30 cellular contexts compared by ENCODE assay signal in the genomic region with DNA sequence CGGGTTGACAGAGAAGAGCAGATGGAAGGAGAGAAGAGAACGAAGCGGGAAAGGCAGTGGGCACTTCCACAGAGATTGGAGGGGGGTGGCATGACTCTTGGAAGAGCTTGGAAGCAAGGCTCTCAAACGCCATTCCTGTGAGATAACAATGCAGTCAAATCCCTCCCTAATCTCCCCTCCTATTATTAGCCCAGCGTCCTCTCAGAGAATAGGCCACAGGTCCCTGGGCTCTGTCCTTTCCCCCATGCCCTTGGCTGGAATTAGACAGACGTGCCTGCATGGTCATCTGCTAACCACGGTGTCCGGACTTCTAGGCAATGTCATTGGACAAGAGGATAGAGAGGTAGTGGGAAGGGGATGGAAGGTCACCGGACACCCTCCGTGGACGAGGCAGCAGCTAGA. TPM values are rescaled to one million over a fixed set of nuclear protein-coding genes. Genes with fewer than 3 reads are reported as not detected.
DNase-seq lines count a peak whose midpoint lies in the region; TF ChIP-seq lines count a peak whose summit lies in the region.
"Had no signal": no experiment of that assay in that cellular context is flagged by ENCODE, and none has a peak within 500 bp of the region (broad histone marks: within the 10 kb centered on the region; RNA-seq: fewer than 3 reads in every experiment).

No MANE protein-coding gene starts in this region.

- H3K56ac ChIP-seq in H9 (ENCODE audit: insufficient read length, low read depth, low read length), result no peak overlapping the region

- H3K4ac ChIP-seq in H9 (ENCODE audit: low read depth, low read length), result no peak overlapping the region

- H2BK20ac ChIP-seq in H9 (ENCODE audit: low read depth, low read length, poor library complexity, severe bottlenecking), result no peak overlapping the region

- H3K79me1 ChIP-seq in H9 (ENCODE audit: insufficient read depth, low read depth, low read length, poor library complexity, severe bottlenecking), result no peaks in the 10 kb centered on the region

- H3K36me3 ChIP-seq in right atrium auricular region, result no peaks in the 10 kb centered on the region
- H3K36me3 ChIP-seq: upper lobe of right lung had no signal

- no peaks in the 10 kb centered on the region for H3K9me3 ChIP-seq in H9 (ENCODE audit: control insufficient read depth, low read depth, low read length)
- H3K9me3 ChIP-seq in right atrium auricular region, result no peaks in the 10 kb centered on the region
- H3K9me3 ChIP-seq: upper lobe of right lung had no signal

- CTCF ChIA-PET in HEK293T (lab: Yijun Ruan, JAX), result interaction anchor here (1.5 kb wide), 1 partner anchor 13 kb away, joined by 3 read pairs; no protein-coding TSS in a partner anchor

- H3K9me3 Mint-ChIP-seq in H9, result no peaks in the 10 kb centered on the region; a peak in 1 of 5 replicates
- H3K9me3 Mint-ChIP-seq in osteocyte (ENCODE audit: unreplicated experiment), result no peaks in the 10 kb centered on the region
- H3K9me3 Mint-ChIP-seq in nephron progenitor cell, result no peaks in the 10 kb centered on the region
- H3K9me3 Mint-ChIP-seq: activated naive CD4-positive, alpha-beta T cell treated with anti-CD3 and anti-CD28 coated beads for 36 hours; activated T-helper 1 cell treated with anti-CD3 and anti-CD28 coated beads, Interleukin-12 subunit alpha, Interleukin-12 subunit beta, Interleukin-2, Interleukin-4 antibody, amounts not matched to agents 30 ng/mL and 10 ng/mL and 1 ng/mL, durations not matched to agents 14 hours and 24 hours and 36 hours; stimulated activated effector memory CD8-positive, alpha-beta T cell treated with anti-CD3 and anti-CD28 coated beads, Interleukin-12 subunit alpha, Interleukin-12 subunit beta, amount 100 ng/mL, for 72 hours had no signal

- TF ChIP-seq CTCF in H9 (conservative IDR thresholded peaks at IDR 0.05) (no peak), right atrium auricular region (IDR thresholded peaks at IDR 0.05) (no peak), osteocyte (IDR thresholded peaks at IDR 0.05) (no peak), nephron progenitor cell (IDR thresholded peaks at IDR 0.05) (no peak)

- no peak overlapping the region for H3K23ac ChIP-seq in H9 (ENCODE audit: insufficient read length, low read depth, low read length)

- H3K27ac ChIP-seq in H9 (ENCODE audit: insufficient read length, low read depth, low read length) (no peak overlapping the region), right atrium auricular region (peak overlapping the region; percentile 86 to 92), substantia nigra (ENCODE audit: low read depth, low read length, poor library complexity, severe bottlenecking) (no peak overlapping the region)
- H3K27ac ChIP-seq: upper lobe of right lung had no signal

- H3K14ac ChIP-seq in H9 (ENCODE audit: insufficient read depth, low read length), result no peak overlapping the region; the same call in 1 of the 2 replicates

- H2BK12ac ChIP-seq in H9 (ENCODE audit: insufficient read length, low read depth, low read length), result no peak overlapping the region

- DNase-seq in H9 (peak; percentile 23), ecto neural progenitor cell (ENCODE audit: low spot score) (peak; percentile 46), right atrium auricular region (ENCODE audit: low spot score) (peak; percentile 70), osteocyte (ENCODE audit: extremely low spot score, unreplicated experiment) (peak; percentile 75), nephron progenitor cell (no peak), 8988T (no peak), HEK293T (ENCODE audit: extremely low spot score) (no peak), substantia nigra (lab: John Stamatoyannopoulos, UW) (no peak)
- DNase-seq: activated CD4-positive, alpha-beta T cell treated with anti-CD3 and anti-CD28 coated beads for 36 hours; activated naive CD4-positive, alpha-beta T cell treated with anti-CD3 and anti-CD28 coated beads for 36 hours; amniotic stem cell; C1 segment of cervical spinal cord; DMS79 treated with DMSO at 0.1 percent for 48 hours; effector memory CD4-positive, alpha-beta T cell; erythroblast; GF-D8; Kasumi-1; mesenchymal stem cell; NCI-H1436 treated with DMSO at 0.1 percent for 48 hours; NCI-H345; NCI-H774; stimulated activated CD4-positive, alpha-beta T cell treated with anti-CD3 and anti-CD28 coated beads, Interleukin-12 subunit alpha, Interleukin-12 subunit beta, amount 100 ng/mL, for 4 hours; stimulated activated CD4-positive, alpha-beta T cell treated with anti-CD3 and anti-CD28 coated beads, Interleukin-4, amount 100 ng/mL, for 1 hour; T-helper 2 cell; upper lobe of right lung had no signal

- H4K20me1 ChIP-seq in H9 (ENCODE audit: control insufficient read depth, insufficient read depth, insufficient read length), result no peaks in the 10 kb centered on the region

- H3K4me1 ChIP-seq in H9 (ENCODE audit: insufficient read depth, low read length) (no peaks in the 10 kb centered on the region), right atrium auricular region (peaks cover 0 to 46% of the 10 kb centered on the region in 2 donors)
- H3K4me1 ChIP-seq: upper lobe of right lung had no signal

- no CpG with 5 or more reads among the region's 11 CpGs for WGBS in H9 (ENCODE audit: extremely low coverage, insufficient read length, low lambda C conversion rate)

- H3K79me2 ChIP-seq in H9 (ENCODE audit: insufficient read depth, low read length), result no peaks in the 10 kb centered on the region

- H3K18ac ChIP-seq in H9 (ENCODE audit: insufficient read length, low read depth, low read length), result peak overlapping the region; percentile 56

- H3K9ac ChIP-seq in H9 (ENCODE audit: extremely low read depth, insufficient read length, low read length), result no peak overlapping the region

- H3K4me3 ChIP-seq in right atrium auricular region, result peak overlapping the region in 1 of 2 donors; percentile 26
- H3K4me3 ChIP-seq: upper lobe of right lung had no signal

- POLR2A ChIA-PET in HEK293T (lab: Yijun Ruan, JAX), result no interaction called here

- H3K27ac Mint-ChIP-seq in H9, result peak overlapping the region in 1 of 3 experiments; percentile 74; a peak in 2 of 7 replicates
- H3K27ac Mint-ChIP-seq in osteocyte (ENCODE audit: unreplicated experiment), result no peak overlapping the region
- no peak overlapping the region for H3K27ac Mint-ChIP-seq in nephron progenitor cell
- H3K27ac Mint-ChIP-seq: activated CD4-positive, alpha-beta T cell treated with anti-CD3 and anti-CD28 coated beads for 36 hours; activated naive CD4-positive, alpha-beta T cell treated with anti-CD3 and anti-CD28 coated beads for 36 hours; activated T-helper 1 cell treated with anti-CD3 and anti-CD28 coated beads, Interleukin-12 subunit alpha, Interleukin-12 subunit beta, Interleukin-2, Interleukin-4 antibody, amounts not matched to agents 30 ng/mL and 10 ng/mL and 1 ng/mL, durations not matched to agents 14 hours and 24 hours and 36 hours; stimulated activated effector memory CD8-positive, alpha-beta T cell treated with anti-CD3 and anti-CD28 coated beads, Interleukin-12 subunit alpha, Interleukin-12 subunit beta, amount 100 ng/mL, for 72 hours had no signal

- no peaks in the 10 kb centered on the region; the same call in 1 of the 2 replicates for H3K27me3 ChIP-seq in H9 (ENCODE audit: insufficient read depth, low read length)
- H3K27me3 ChIP-seq in right atrium auricular region, result no peaks in the 10 kb centered on the region
- H3K27me3 ChIP-seq: upper lobe of right lung had no signal

- no peak overlapping the region for H2AFZ ChIP-seq in H9 (ENCODE audit: low read length)

- H3K4me1 Mint-ChIP-seq in H9 (peaks cover 29 to 33% of the 10 kb centered on the region in 2 experiments), osteocyte (ENCODE audit: unreplicated experiment) (no peaks in the 10 kb centered on the region), nephron progenitor cell (peaks cover 22% of the 10 kb centered on the region)

- no peak overlapping the region for H4K5ac ChIP-seq in H9 (ENCODE audit: insufficient read length, low read depth, low read length)

- no peak overlapping the region for H2AK5ac ChIP-seq in H9 (ENCODE audit: insufficient read length, low read length)

- no peaks in the 10 kb centered on the region for H3K23me2 ChIP-seq in H9 (ENCODE audit: insufficient read length, low read depth, low read length, poor library complexity, severe bottlenecking)

- no peak overlapping the region for H2BK5ac ChIP-seq in H9 (ENCODE audit: insufficient read length, low read length)

- no peak overlapping the region for H3K4me2 ChIP-seq in H9 (ENCODE audit: insufficient read depth, insufficient read length, low read length)

- H3K36me3 Mint-ChIP-seq in H9 (ENCODE audit: insufficient read depth in 1 of 3, low read depth in 3 of 3), result no peaks in the 10 kb centered on the region
- H3K36me3 Mint-ChIP-seq in osteocyte (ENCODE audit: unreplicated experiment), result no peaks in the 10 kb centered on the region
- no peaks in the 10 kb centered on the region for H3K36me3 Mint-ChIP-seq in nephron progenitor cell (ENCODE audit: low read depth)
- H3K36me3 Mint-ChIP-seq: stimulated activated effector memory CD8-positive, alpha-beta T cell treated with anti-CD3 and anti-CD28 coated beads, Interleukin-12 subunit alpha, Interleukin-12 subunit beta, amount 100 ng/mL, for 72 hours had no signal

- H2BK15ac ChIP-seq in H9 (ENCODE audit: low read depth, low read length), result no peak overlapping the region

- no peak overlapping the region for H4K8ac ChIP-seq in H9 (replicated peaks; ENCODE audit: insufficient read length, low read depth, low read length)

- H3K4me3 Mint-ChIP-seq in H9 (no peak overlapping the region; a peak in 1 of 5 replicates), osteocyte (ENCODE audit: unreplicated experiment) (no peak overlapping the region), nephron progenitor cell (no peak overlapping the region)
- H3K4me3 Mint-ChIP-seq: activated CD4-positive, alpha-beta T cell treated with anti-CD3 and anti-CD28 coated beads for 36 hours; activated naive CD4-positive, alpha-beta T cell treated with anti-CD3 and anti-CD28 coated beads for 36 hours; activated T-helper 1 cell treated with anti-CD3 and anti-CD28 coated beads, Interleukin-12 subunit alpha, Interleukin-12 subunit beta, Interleukin-2, Interleukin-4 antibody, amounts not matched to agents 30 ng/mL and 10 ng/mL and 1 ng/mL, durations not matched to agents 14 hours and 24 hours and 36 hours; stimulated activated effector memory CD8-positive, alpha-beta T cell treated with anti-CD3 and anti-CD28 coated beads, Interleukin-12 subunit alpha, Interleukin-12 subunit beta, amount 100 ng/mL, for 72 hours had no signal

- H4K91ac ChIP-seq in H9 (ENCODE audit: insufficient read length, low read depth, low read length), result no peak overlapping the region

- H3T11ph ChIP-seq in H9 (ENCODE audit: low read length), result no peak overlapping the region

- H3K27me3 Mint-ChIP-seq in H9 (ENCODE audit: low read depth), result peaks cover 38% of the 10 kb centered on the region
- H3K27me3 Mint-ChIP-seq in osteocyte (ENCODE audit: unreplicated experiment), result peaks cover 21% of the 10 kb centered on the region
- H3K27me3 Mint-ChIP-seq in nephron progenitor cell (ENCODE audit: low read depth, poor library complexity), result peaks cover 30% of the 10 kb centered on the region
- H3K27me3 Mint-ChIP-seq: activated CD4-positive, alpha-beta T cell treated with anti-CD3 and anti-CD28 coated beads for 36 hours had no signal

- no peak overlapping the region for H2BK120ac ChIP-seq in H9 (ENCODE audit: low read depth, low read length, poor library complexity, severe bottlenecking)

RNA-seq across cellular contexts. Expression of gene MYH7, which starts 8.0 kb away (rescaled TPM):
- total RNA-seq in H9 (2021), result not detected in 2 replicates
- total RNA-seq in right atrium auricular region, result 1,000 to 10,000 TPM; 1,082 to 4,592 TPM
- total RNA-seq in osteocyte, result not detected in 2 replicates
- total RNA-seq: activated naive CD4-positive, alpha-beta T cell treated with anti-CD3 and anti-CD28 coated beads for 36 hours; OCI-LY7; omental fat pad; subcutaneous adipose tissue had no signal

RNA-seq across cellular contexts. Expression of gene NGDN, which starts 26.1 kb away (rescaled TPM):
- total RNA-seq in H9 (2021) (51.7 and 53.1 TPM in 2 replicates), right atrium auricular region (10 to 100 TPM; 19.5 to 24.3 TPM), osteocyte (32.3 and 34.6 TPM in 2 replicates)

RNA-seq across cellular contexts. Expression of gene MYH6, which starts 35.3 kb away (rescaled TPM):
- total RNA-seq in H9 (2021), result 0.07 and 0.13 TPM in 2 replicates
- total RNA-seq in right atrium auricular region, result over 10,000 TPM in 1 of 2 donors, 1,000 to 10,000 TPM in 1; 8,253 to 13,240 TPM
- total RNA-seq in osteocyte, result not detected in 2 replicates
- total RNA-seq: activated naive CD4-positive, alpha-beta T cell treated with anti-CD3 and anti-CD28 coated beads for 36 hours; OCI-LY7; omental fat pad; subcutaneous adipose tissue had no signal

Comparison
In these comparisons a context has a peak if more than half of its experiments do, and no peak if none do; other contexts are left out.
1. DNase-seq: peak in H9 (single experiment), ecto neural progenitor cell (single experiment), right atrium auricular region (single experiment) and osteocyte (single experiment); none in nephron progenitor cell (single experiment), 8988T (single experiment), HEK293T (single experiment) and substantia nigra (0 of 49).
2. H3K27ac ChIP-seq: peak in right atrium auricular region (2 of 2); none in H9 (single experiment) and substantia nigra (single experiment).
3. RNA of gene MYH7, which starts 8.0 kb away (total RNA-seq): 1,082 to 4,592 TPM in right atrium auricular region; not detected in H9 and not detected in osteocyte; every median in the first group is over 1,000 times any median in the second.
4. RNA of gene MYH6, which starts 35.3 kb away (total RNA-seq): 8,253 to 13,240 TPM in right atrium auricular region; 0.07 to 0.13 TPM in H9 and not detected in osteocyte; every median in the first group is over 1,000 times any median in the second.